Comparison of ENCODE assay signal across 11 cellular contexts in genomic region chr1:182617075-182617429, GRCh38. TPM values are rescaled to one million over a fixed set of nuclear protein-coding genes. Genes with fewer than 3 reads are reported as not detected.
A peak's percentile ranks its signal among the peaks of the same experiment; 100 is the strongest.
DNase-seq lines count a peak whose midpoint lies in the region; ATAC-seq, FAIRE-seq and TF ChIP-seq lines count a peak whose summit lies in the region.
"Had no signal": no experiment of that assay in that cellular context is flagged by ENCODE, and none has a peak within 500 bp of the region (broad histone marks: within the 10 kb centered on the region; RNA-seq: fewer than 3 reads in every experiment).

No MANE protein-coding gene starts in this region.

- H3K4me1 ChIP-seq in astrocyte (ENCODE audit: insufficient read depth, low read length) = peaks cover 24% of the 10 kb centered on the region

- no peak for DNase-seq in activated CD8-positive, alpha-beta memory T cell treated with anti-CD3 and anti-CD28 coated beads, Interleukin-2, amount 10 ng/mL, durations not matched to agents 7 days and 5 days
- no peak for DNase-seq in activated CD8-positive, alpha-beta memory T cell treated with anti-CD3 and anti-CD28 coated beads for 24 hours
- peak; percentile 66 for DNase-seq in NCI-H146 (lab: John Stamatoyannopoulos, UW)
- no peak for DNase-seq in astrocyte (ENCODE audit: low read depth)
- DNase-seq in progenitor cell of endocrine pancreas (ENCODE audit: low spot score, unreplicated experiment) = no peak
- no peak for DNase-seq in HEK293T (ENCODE audit: extremely low spot score)
- DNase-seq in activated effector memory CD4-positive, alpha-beta T cell treated with Interleukin-2 at 50 U/mL for 16 hours = no peak
- no peak for DNase-seq in EL
- DNase-seq: BE2C, HFFc6 had no signal

- H3K4me2 ChIP-seq in astrocyte (ENCODE audit: low read length) = no peak overlapping the region

- no peaks in the 10 kb centered on the region for H3K36me3 ChIP-seq in astrocyte (ENCODE audit: insufficient read depth, low read length)
- H3K36me3 ChIP-seq: BE2C had no signal

- CTCF ChIA-PET in activated CD8-positive, alpha-beta memory T cell treated with anti-CD3 and anti-CD28 coated beads, Interleukin-2, amount 10 ng/mL, durations not matched to agents 7 days and 5 days (lab: Charles Lee) = interaction anchor here (1.6 to 10.1 kb wide), 4 partner anchors 12 to 171 kb away, joined by 6 to 148 read pairs (median 16); partner anchors contain the start of gene RGS16
- CTCF ChIA-PET in HEK293T (lab: Yijun Ruan, JAX) = interaction anchor here (0.8 to 1.4 kb wide), 3 partner anchors 9 to 166 kb away, joined by 3 to 5 read pairs (median 3); no protein-coding TSS in a partner anchor

- ATAC-seq in activated CD8-positive, alpha-beta memory T cell treated with anti-CD3 and anti-CD28 coated beads, Interleukin-2, amount 10 ng/mL, durations not matched to agents 7 days and 5 days = no peak

- no peak overlapping the region for H3K9ac ChIP-seq in astrocyte (ENCODE audit: low read length)

- no peaks in the 10 kb centered on the region for H3K79me2 ChIP-seq in astrocyte (ENCODE audit: insufficient read depth, low read length)

- POLR2A ChIA-PET in HEK293T (lab: Yijun Ruan, JAX) = interaction anchor here (1.3 to 4.9 kb wide), 4 partner anchors 12 to 146 kb away, joined by 5 to 64 read pairs (median 13); partner anchors contain the start of gene RGS16

- peaks cover 76% of the 10 kb centered on the region for H3K27me3 Mint-ChIP-seq in activated CD8-positive, alpha-beta memory T cell treated with anti-CD3 and anti-CD28 coated beads, Interleukin-2, amount 10 ng/mL, durations not matched to agents 7 days and 5 days
- peaks cover 2% of the 10 kb centered on the region for H3K27me3 Mint-ChIP-seq in astrocyte (ENCODE audit: low read depth, unreplicated experiment)
- H3K27me3 Mint-ChIP-seq in progenitor cell of endocrine pancreas = peaks cover 61% of the 10 kb centered on the region

- no peak overlapping the region for H3K4me3 Mint-ChIP-seq in activated CD8-positive, alpha-beta memory T cell treated with anti-CD3 and anti-CD28 coated beads, Interleukin-2, amount 10 ng/mL, durations not matched to agents 7 days and 5 days
- no peak overlapping the region for H3K4me3 Mint-ChIP-seq in astrocyte (ENCODE audit: unreplicated experiment)
- H3K4me3 Mint-ChIP-seq in progenitor cell of endocrine pancreas (ENCODE audit: low read depth) = no peak overlapping the region

- TF ChIP-seq CTCF in astrocyte (IDR thresholded peaks at IDR 0.05; ENCODE audit: insufficient read depth, low read depth, low read length) (no peak), progenitor cell of endocrine pancreas (IDR thresholded peaks at IDR 0.05; ENCODE audit: unreplicated experiment) (no peak)

- peak overlapping the region; percentile 41 for H3K27ac Mint-ChIP-seq in activated CD8-positive, alpha-beta memory T cell treated with anti-CD3 and anti-CD28 coated beads, Interleukin-2, amount 10 ng/mL, durations not matched to agents 7 days and 5 days
- peak overlapping the region; percentile 31 for H3K27ac Mint-ChIP-seq in astrocyte (ENCODE audit: unreplicated experiment)
- peak overlapping the region; percentile 43 for H3K27ac Mint-ChIP-seq in progenitor cell of endocrine pancreas
- H3K27ac Mint-ChIP-seq: HFFc6 had no signal

- no peak overlapping the region for H3K4me3 ChIP-seq in astrocyte (ENCODE audit: insufficient read depth, low read depth, low read length)

- H4K20me1 ChIP-seq in astrocyte (ENCODE audit: insufficient read depth, low read length) = no peaks in the 10 kb centered on the region

- H3K9me3 ChIP-seq in astrocyte (ENCODE audit: insufficient read depth, low read depth, low read length) = no peaks in the 10 kb centered on the region
- H3K9me3 ChIP-seq: BE2C had no signal

- peaks cover 8% of the 10 kb centered on the region for H3K9me3 Mint-ChIP-seq in activated CD8-positive, alpha-beta memory T cell treated with anti-CD3 and anti-CD28 coated beads, Interleukin-2, amount 10 ng/mL, durations not matched to agents 7 days and 5 days (ENCODE audit: low read depth)
- H3K9me3 Mint-ChIP-seq in astrocyte (ENCODE audit: unreplicated experiment) (no peaks in the 10 kb centered on the region), progenitor cell of endocrine pancreas (ENCODE audit: low read depth) (peaks cover 7% of the 10 kb centered on the region)
- H3K9me3 Mint-ChIP-seq: HFFc6 had no signal

- no peak overlapping the region for H3K27ac ChIP-seq in astrocyte (ENCODE audit: low read depth, low read length)

- no peak overlapping the region for H2AFZ ChIP-seq in astrocyte (ENCODE audit: low read depth, low read length)

- peaks cover 45% of the 10 kb centered on the region for H3K4me1 Mint-ChIP-seq in activated CD8-positive, alpha-beta memory T cell treated with anti-CD3 and anti-CD28 coated beads, Interleukin-2, amount 10 ng/mL, durations not matched to agents 7 days and 5 days
- H3K4me1 Mint-ChIP-seq in astrocyte (ENCODE audit: low read depth, unreplicated experiment) = peaks cover 34% of the 10 kb centered on the region
- peaks cover 16% of the 10 kb centered on the region for H3K4me1 Mint-ChIP-seq in progenitor cell of endocrine pancreas (ENCODE audit: low read depth)

- peaks cover 15% of the 10 kb centered on the region for H3K36me3 Mint-ChIP-seq in activated CD8-positive, alpha-beta memory T cell treated with anti-CD3 and anti-CD28 coated beads, Interleukin-2, amount 10 ng/mL, durations not matched to agents 7 days and 5 days
- H3K36me3 Mint-ChIP-seq in astrocyte (ENCODE audit: low read depth, unreplicated experiment) (no peaks in the 10 kb centered on the region), progenitor cell of endocrine pancreas (ENCODE audit: insufficient read depth) (no peaks in the 10 kb centered on the region)

- peaks cover 7% of the 10 kb centered on the region for H3K27me3 ChIP-seq in astrocyte (ENCODE audit: insufficient read depth, low read length)
- H3K27me3 ChIP-seq: BE2C had no signal

- no peak for FAIRE-seq in astrocyte (lab: Jason Lieb, UNC)
- FAIRE-seq: endometrium had no signal

TF ChIP-seq in HEK293T, 16 proteins besides CTCF, POLR2A, EP300 and RAD21:
- TF ChIP-seq ARNT (IDR thresholded peaks at IDR 0.05) (no peak), ELF4 (IDR thresholded peaks at IDR 0.05) (no peak), FOXA1 (IDR thresholded peaks at IDR 0.05) (no peak), ZNF384 (IDR thresholded peaks at IDR 0.05) (no peak), LEF1 (IDR thresholded peaks at IDR 0.05; ENCODE audit: borderline replicate concordance) (no peak), BHLHE40 (IDR thresholded peaks at IDR 0.05; ENCODE audit: borderline replicate concordance) (no peak), NFRKB (IDR thresholded peaks at IDR 0.05) (no peak), FOXM1 (IDR thresholded peaks at IDR 0.05; ENCODE audit: borderline replicate concordance) (no peak), CTBP1 (IDR thresholded peaks at IDR 0.05; ENCODE audit: borderline replicate concordance) (no peak), SP1 (IDR thresholded peaks at IDR 0.05) (no peak), TARDBP (IDR thresholded peaks at IDR 0.05) (no peak), L3MBTL2 (conservative IDR thresholded peaks at IDR 0.05) (no peak), FOXK2 (IDR thresholded peaks at IDR 0.05) (no peak)
- TF ChIP-seq, protein P1, sequence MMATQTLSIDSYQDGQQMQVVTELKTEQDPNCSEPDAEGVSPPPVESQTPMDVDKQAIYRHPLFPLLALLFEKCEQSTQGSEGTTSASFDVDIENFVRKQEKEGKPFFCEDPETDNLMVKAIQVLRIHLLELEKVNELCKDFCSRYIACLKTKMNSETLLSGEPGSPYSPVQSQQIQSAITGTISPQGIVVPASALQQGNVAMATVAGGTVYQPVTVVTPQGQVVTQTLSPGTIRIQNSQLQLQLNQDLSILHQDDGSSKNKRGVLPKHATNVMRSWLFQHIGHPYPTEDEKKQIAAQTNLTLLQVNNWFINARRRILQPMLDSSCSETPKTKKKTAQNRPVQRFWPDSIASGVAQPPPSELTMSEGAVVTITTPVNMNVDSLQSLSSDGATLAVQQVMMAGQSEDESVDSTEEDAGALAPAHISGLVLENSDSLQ (IDR thresholded peaks at IDR 0.05) = no peak

RNA-seq across cellular contexts. Expression of gene RGS16, which starts 12.9 kb away (rescaled TPM):
- total RNA-seq in activated CD8-positive, alpha-beta memory T cell treated with anti-CD3 and anti-CD28 coated beads, Interleukin-2, amount 10 ng/mL, durations not matched to agents 7 days and 5 days = 10 to 100 TPM in 1 of 2 experiments, 1 to 10 TPM in 1; 1.8 to 39.9 TPM
- total RNA-seq in astrocyte (4.3 and 5.7 TPM in 2 replicates), progenitor cell of endocrine pancreas (0.98 and 1.5 TPM in 2 replicates)

RNA-seq across cellular contexts. Expression of gene RNASEL, which starts 28.0 kb away (rescaled TPM):
- total RNA-seq in activated CD8-positive, alpha-beta memory T cell treated with anti-CD3 and anti-CD28 coated beads, Interleukin-2, amount 10 ng/mL, durations not matched to agents 7 days and 5 days = 10 to 100 TPM in 1 of 2 experiments, 1 to 10 TPM in 1; 6.5 to 10.0 TPM
- total RNA-seq in astrocyte (1.8 and 2.5 TPM in 2 replicates), progenitor cell of endocrine pancreas (4.2 and 4.4 TPM in 2 replicates)
